In genomic region chrX:120274958-120275357, GRCh38 we compare ENCODE assay signal across 22 cellular contexts. TPM values are rescaled to one million over a fixed set of nuclear protein-coding genes. Genes with fewer than 3 reads are reported as not detected.
A peak's percentile ranks its signal among the peaks of the same experiment; 100 is the strongest.
DNase-seq lines count a peak whose midpoint lies in the region; ATAC-seq and TF ChIP-seq lines count a peak whose summit lies in the region.
"Had no signal": no experiment of that assay in that cellular context is flagged by ENCODE, and none has a peak within 500 bp of the region (broad histone marks: within the 10 kb centered on the region; RNA-seq: fewer than 3 reads in every experiment).

No MANE protein-coding gene starts in this region.

- no peaks in the 10 kb centered on the region for H3K9me3 ChIP-seq in HUES64 (ENCODE audit: insufficient read depth, low read depth, low read length)
- H3K9me3 ChIP-seq: A549; BLaER1 treated with 17β-estradiol and CSF1 and Interleukin-3, amounts not matched to agents 10 nM and 100 nM; MG63 had no signal

- H3K4me3 Mint-ChIP-seq in endothelial cell (ENCODE audit: unreplicated experiment), result no peak overlapping the region
- no peak overlapping the region for H3K4me3 Mint-ChIP-seq in activated CD4-positive, alpha-beta memory T cell treated with anti-CD3 and anti-CD28 coated beads for 36 hours
- H3K4me3 Mint-ChIP-seq: CD4-positive, alpha-beta T cell had no signal

- H3K27ac ChIP-seq in HUES64 (ENCODE audit: low read depth, low read length), result peak overlapping the region; percentile 18; the same call in 1 of the 2 replicates
- H3K27ac ChIP-seq: A549; BLaER1 treated with 17β-estradiol and CSF1 and Interleukin-3, amounts not matched to agents 10 nM and 100 nM; HL-60 had no signal

- H3K9me3 Mint-ChIP-seq in endothelial cell (ENCODE audit: unreplicated experiment), result no peaks in the 10 kb centered on the region
- H3K9me3 Mint-ChIP-seq in activated CD4-positive, alpha-beta memory T cell treated with anti-CD3 and anti-CD28 coated beads for 36 hours, result no peaks in the 10 kb centered on the region
- H3K9me3 Mint-ChIP-seq: CD4-positive, alpha-beta T cell had no signal

- peaks cover 13% of the 10 kb centered on the region for H3K4me1 Mint-ChIP-seq in endothelial cell (ENCODE audit: unreplicated experiment)
- H3K4me1 Mint-ChIP-seq in activated CD4-positive, alpha-beta memory T cell treated with anti-CD3 and anti-CD28 coated beads for 36 hours (ENCODE audit: low read depth), result peaks cover under 1% of the 10 kb centered on the region

- peaks cover 13% of the 10 kb centered on the region for H3K4me1 ChIP-seq in HUES64 (ENCODE audit: insufficient read depth, low read length)
- H3K4me1 ChIP-seq: A549 had no signal

- no peaks in the 10 kb centered on the region for H3K27me3 Mint-ChIP-seq in endothelial cell (ENCODE audit: unreplicated experiment)
- H3K27me3 Mint-ChIP-seq in activated CD4-positive, alpha-beta memory T cell treated with anti-CD3 and anti-CD28 coated beads for 36 hours, result no peaks in the 10 kb centered on the region
- H3K27me3 Mint-ChIP-seq: CD4-positive, alpha-beta T cell had no signal

- H3K27ac Mint-ChIP-seq in endothelial cell (ENCODE audit: unreplicated experiment), result peak overlapping the region; percentile 67
- H3K27ac Mint-ChIP-seq in activated CD4-positive, alpha-beta memory T cell treated with anti-CD3 and anti-CD28 coated beads for 36 hours, result no peak overlapping the region
- H3K27ac Mint-ChIP-seq: CD4-positive, alpha-beta T cell had no signal

- no peak overlapping the region for H3K9ac ChIP-seq in HUES64 (ENCODE audit: low read depth, low read length)
- H3K9ac ChIP-seq: BLaER1 treated with 17β-estradiol and CSF1 and Interleukin-3, amounts not matched to agents 10 nM and 100 nM had no signal

- no peaks in the 10 kb centered on the region for H3K36me3 Mint-ChIP-seq in endothelial cell (ENCODE audit: low read depth, unreplicated experiment)
- H3K36me3 Mint-ChIP-seq in activated CD4-positive, alpha-beta memory T cell treated with anti-CD3 and anti-CD28 coated beads for 36 hours, result no peaks in the 10 kb centered on the region

- POLR2A ChIA-PET in activated CD4-positive, alpha-beta memory T cell treated with anti-CD3 and anti-CD28 coated beads for 36 hours (lab: Charles Lee), result no interaction called here

- CTCF ChIA-PET in activated CD4-positive, alpha-beta memory T cell treated with anti-CD3 and anti-CD28 coated beads for 36 hours (lab: Charles Lee), result no interaction called here

- no peak for ATAC-seq in stimulated activated naive CD8-positive, alpha-beta T cell treated with anti-CD3 and anti-CD28 coated beads, Interleukin-15, Interleukin-2, amounts not matched to agents 100 U/mL and 50 U/mL, for 24 hours
- ATAC-seq: A549, K562 had no signal

- intact Hi-C loops in activated CD4-positive, alpha-beta memory T cell treated with anti-CD3 and anti-CD28 coated beads for 36 hours (cut with micrococcal nuclease), result no loop called here

- H3K4me3 ChIP-seq in H7 (ENCODE audit: insufficient read depth, low read depth, low read length), result no peak overlapping the region
- H3K4me3 ChIP-seq in HUES64 (ENCODE audit: low read length), result no peak overlapping the region
- H3K4me3 ChIP-seq: A549; BLaER1 treated with 17β-estradiol and CSF1 and Interleukin-3, amounts not matched to agents 10 nM and 100 nM; K562; MG63 had no signal

- WGBS in HUES64, result 4% methylated on average over 2 of the region's 2 CpGs

- DNase-seq in H7 (peak; percentile 45), endothelial cell (ENCODE audit: low spot score) (no peak), iPS-NIHi7 (ENCODE audit: extremely low spot score) (peak; percentile 41), DMS 273 (lab: John Stamatoyannopoulos, UW; ENCODE audit: unreplicated experiment) (no peak), activated gamma-delta T cell (lab: John Stamatoyannopoulos, UW) (no peak)
- DNase-seq in activated CD4-positive, alpha-beta memory T cell treated with anti-CD3 and anti-CD28 coated beads for 36 hours, result no peak
- no peak for DNase-seq in stimulated activated naive CD8-positive, alpha-beta T cell treated with anti-CD3 and anti-CD28 coated beads, Interleukin-15, Interleukin-2, amounts not matched to agents 100 U/mL and 50 U/mL, for 24 hours
- DNase-seq: AML-193; CD4-positive, alpha-beta T cell; DMS79; EL; GF-D8; MG63; NCI-H2029; NCI-H526 treated with DMSO at 0.1 percent for 48 hours; RPMI8226; SHP77 treated with DMSO at 0.1 percent for 48 hours had no signal

- no peaks in the 10 kb centered on the region for H3K36me3 ChIP-seq in H7 (replicated peaks; ENCODE audit: control insufficient read depth, insufficient read depth, low read length)
- H3K36me3 ChIP-seq in HUES64 (ENCODE audit: insufficient read depth, low read length), result no peaks in the 10 kb centered on the region
- H3K36me3 ChIP-seq: BLaER1 treated with 17β-estradiol and CSF1 and Interleukin-3, amounts not matched to agents 10 nM and 100 nM; MG63 had no signal

- no peaks in the 10 kb centered on the region; the same call in 1 of the 2 replicates for H3K27me3 ChIP-seq in H7 (ENCODE audit: control insufficient read depth, insufficient read depth, low read length)
- H3K27me3 ChIP-seq in HUES64 (ENCODE audit: insufficient read depth, low read length), result peaks cover 20% of the 10 kb centered on the region
- H3K27me3 ChIP-seq: BLaER1 treated with 17β-estradiol and CSF1 and Interleukin-3, amounts not matched to agents 10 nM and 100 nM; MG63 had no signal

- TF ChIP-seq CTCF in endothelial cell (IDR thresholded peaks at IDR 0.05; ENCODE audit: unreplicated experiment), result no peak

RNA-seq across cellular contexts. Expression of gene ZBTB33, which starts 24.3 kb away (rescaled TPM):
- total RNA-seq in H7 (2014; rRNA removed; shearing (Covaris generic)), result 12.8 and 13.6 TPM in 2 replicates
- polyA plus RNA-seq in HUES64 (2013, experiment 1 of 2), result 16.1 TPM
- 17.0 TPM for polyA plus RNA-seq in HUES64 (2013, experiment 2 of 2)
- 21.0 TPM for total RNA-seq in endothelial cell (ENCODE audit: unreplicated experiment)
- total RNA-seq in activated CD4-positive, alpha-beta memory T cell treated with anti-CD3 and anti-CD28 coated beads for 36 hours, result 10 to 100 TPM; 13.6 to 14.0 TPM

RNA-seq across cellular contexts. Expression of gene TMEM255A, which starts 36.3 kb away (rescaled TPM):
- total RNA-seq in H7 (2014; rRNA removed; shearing (Covaris generic)), result 0.44 and 0.94 TPM in 2 replicates
- 0.90 TPM for polyA plus RNA-seq in HUES64 (2013, experiment 1 of 2)
- 0.89 TPM for polyA plus RNA-seq in HUES64 (2013, experiment 2 of 2)
- total RNA-seq in endothelial cell (ENCODE audit: unreplicated experiment), result 0.13 TPM
- total RNA-seq in activated CD4-positive, alpha-beta memory T cell treated with anti-CD3 and anti-CD28 coated beads for 36 hours, result not detected
- total RNA-seq: CD4-positive, alpha-beta T cell; K562 had no signal

Comparison
In these comparisons a context has a peak if more than half of its experiments do, and no peak if none do; other contexts are left out.
1. DNase-seq: peak in H7 (single experiment) and iPS-NIHi7 (single experiment); none in endothelial cell (single experiment), DMS 273 (single experiment), activated CD4-positive, alpha-beta memory T cell treated with anti-CD3 and anti-CD28 coated beads for 36 hours (single experiment), stimulated activated naive CD8-positive, alpha-beta T cell treated with anti-CD3 and anti-CD28 coated beads, Interleukin-15, Interleukin-2, amounts not matched to agents 100 U/mL and 50 U/mL, for 24 hours (single experiment) and activated gamma-delta T cell (single experiment).